8 cellular contexts compared by ENCODE assay signal in the genomic region with DNA sequence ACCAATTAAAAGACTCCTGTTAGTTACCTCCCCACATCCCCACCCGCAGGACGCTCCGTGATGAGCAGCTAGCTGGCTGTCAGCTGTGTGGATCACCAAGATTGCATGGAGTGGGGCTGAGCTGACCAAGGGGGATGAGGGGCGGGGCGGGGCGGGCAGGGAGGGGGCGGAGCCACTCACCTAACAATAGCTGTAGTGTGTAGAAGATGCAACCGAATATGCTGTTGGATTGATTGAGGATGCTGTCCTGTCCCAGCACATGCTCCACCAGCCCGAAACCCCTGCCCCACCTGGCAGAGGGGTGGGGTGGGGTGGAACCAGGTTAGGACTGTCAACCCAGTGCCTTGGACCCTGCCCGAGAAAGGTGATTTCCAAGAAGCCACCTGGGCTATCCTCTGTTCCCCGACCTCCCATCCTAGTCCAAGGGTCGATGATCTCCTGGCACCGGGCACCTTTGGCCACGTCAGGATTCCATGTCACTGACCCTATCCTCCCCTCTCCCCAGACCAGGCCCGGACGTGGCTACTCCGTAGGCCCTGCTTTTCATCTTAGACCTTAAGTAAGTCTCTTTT. TPM values are rescaled to one million over a fixed set of nuclear protein-coding genes. Genes with fewer than 3 reads are reported as not detected.
DNase-seq lines count a peak whose midpoint lies in the region; ATAC-seq and TF ChIP-seq lines count a peak whose summit lies in the region.

No MANE protein-coding gene starts in this region.

- WGBS in body of pancreas, 2 donors: 44 to 50% methylated on average over 13 to 17 of the region's 17 CpGs

- H3K27me3 Mint-ChIP-seq in stimulated activated naive CD8-positive, alpha-beta T cell treated with anti-CD3 and anti-CD28 coated beads, Interleukin-15, Interleukin-2, amounts not matched to agents 100 ng/mL and 50 ng/mL, for 24 hours: no peaks in the 10 kb centered on the region
- H3K27me3 Mint-ChIP-seq in naive B cell: no peaks in the 10 kb centered on the region

- CTCF ChIA-PET in Panc1 (lab: Charles Lee): interaction anchor here (0.7 kb wide), 1 partner anchor 11 kb away, joined by 5 read pairs; no protein-coding TSS in a partner anchor

- intact Hi-C loops in Panc1 (cut with micrococcal nuclease; ENCODE audit: unreplicated experiment): loop anchor here (10.0 kb wide), 1 partner anchor 58 kb away; the partner anchor contains the start of gene STX4
- intact Hi-C loops in dorsolateral prefrontal cortex (cut with DNase I): loop anchor here (10.0 kb wide), 2 partner anchors 352 to 772 kb away; partner anchors contain the start of gene ZNF843 (in 1 of the 2)
- intact Hi-C loops in body of pancreas (cut with DNase I): no loop called here

- no peak for TF ChIP-seq POLR2A in body of pancreas (IDR thresholded peaks at IDR 0.05)

- POLR2A ChIA-PET in Panc1 (lab: Charles Lee): interaction anchor here (0.5 to 0.6 kb wide), 3 partner anchors 9 to 123 kb away, joined by 3 read pairs; no protein-coding TSS in a partner anchor

- H3K27ac Mint-ChIP-seq in stimulated activated naive CD8-positive, alpha-beta T cell treated with anti-CD3 and anti-CD28 coated beads, Interleukin-15, Interleukin-2, amounts not matched to agents 100 ng/mL and 50 ng/mL, for 24 hours: peak overlapping the region; percentile 31
- peak overlapping the region in 2 of 6 donors; percentile 7 to 76 for H3K27ac Mint-ChIP-seq in naive B cell

- DNase-seq in stimulated activated naive CD8-positive, alpha-beta T cell treated with anti-CD3 and anti-CD28 coated beads, Interleukin-15, Interleukin-2, amounts not matched to agents 100 U/mL and 50 U/mL, for 24 hours: no peak
- no peak for DNase-seq in Panc1 (ENCODE audit: low read depth, low spot score)
- DNase-seq in dorsolateral prefrontal cortex: peak in 4 of 10 donors; percentile 40 to 61 (median 48)
- no peak for DNase-seq in naive B cell
- no peak for DNase-seq in mesenteric fat pad (ENCODE audit: low spot score)
- no peak for DNase-seq in body of pancreas

- no peak for TF ChIP-seq CTCF in Panc1 (IDR thresholded peaks at IDR 0.05)
- TF ChIP-seq CTCF in dorsolateral prefrontal cortex (IDR thresholded peaks at IDR 0.05 in 54 of 56, conservative IDR thresholded peaks at IDR 0.05 in 2 of 56; ENCODE audit: low read depth in 1 of 56, partially characterized antibody in 56 of 56): no peak
- no peak for TF ChIP-seq CTCF in body of pancreas (IDR thresholded peaks at IDR 0.05)

- BruUV-seq in Panc1 (replicated peaks; lab: Mats Ljungman, UMichigan): no TSS peak

- H3K36me3 Mint-ChIP-seq in stimulated activated naive CD8-positive, alpha-beta T cell treated with anti-CD3 and anti-CD28 coated beads, Interleukin-15, Interleukin-2, amounts not matched to agents 100 ng/mL and 50 ng/mL, for 24 hours (ENCODE audit: low read depth): peaks cover 15% of the 10 kb centered on the region
- H3K36me3 Mint-ChIP-seq in naive B cell: no peaks in the 10 kb centered on the region

- H3K9me3 ChIP-seq in Panc1 (ENCODE audit: control insufficient read depth, insufficient read depth, low read depth, low read length) (no peaks in the 10 kb centered on the region), body of pancreas (no peaks in the 10 kb centered on the region)

- H3K4me1 ChIP-seq in Panc1 (ENCODE audit: control insufficient read depth, insufficient read depth, low read length) (peaks cover 7% of the 10 kb centered on the region; the same call in 1 of the 2 replicates), body of pancreas (peaks cover 24% of the 10 kb centered on the region)

- H3K27me3 ChIP-seq in Panc1 (ENCODE audit: control insufficient read depth, insufficient read depth, low read length): no peaks in the 10 kb centered on the region
- H3K27me3 ChIP-seq in dorsolateral prefrontal cortex: no peaks in the 10 kb centered on the region
- no peaks in the 10 kb centered on the region for H3K27me3 ChIP-seq in body of pancreas

- H3K9me3 Mint-ChIP-seq in stimulated activated naive CD8-positive, alpha-beta T cell treated with anti-CD3 and anti-CD28 coated beads, Interleukin-15, Interleukin-2, amounts not matched to agents 100 ng/mL and 50 ng/mL, for 24 hours: no peaks in the 10 kb centered on the region
- no peaks in the 10 kb centered on the region for H3K9me3 Mint-ChIP-seq in naive B cell

- no peaks in the 10 kb centered on the region; the same call in 1 of the 2 replicates for H3K36me3 ChIP-seq in Panc1 (ENCODE audit: control insufficient read depth, insufficient read depth, low read length)
- H3K36me3 ChIP-seq in body of pancreas (replicated peaks in 1 of 2; ENCODE audit: insufficient read depth in 1 of 2, low read depth in 2 of 2): peaks cover 0 to 2% of the 10 kb centered on the region in 2 donors

- H3K4me1 Mint-ChIP-seq in stimulated activated naive CD8-positive, alpha-beta T cell treated with anti-CD3 and anti-CD28 coated beads, Interleukin-15, Interleukin-2, amounts not matched to agents 100 ng/mL and 50 ng/mL, for 24 hours (ENCODE audit: low read depth): peaks cover 25% of the 10 kb centered on the region
- peaks cover 19 to 31% (median 26%) of the 10 kb centered on the region in 3 donors for H3K4me1 Mint-ChIP-seq in naive B cell

- in situ Hi-C loops in Panc1 (cut with HindIII; ENCODE audit: low pct_unique_long_range_greater_than_20kb, low sequenced_read_pairs): no loop called here

- H3K4me3 Mint-ChIP-seq in stimulated activated naive CD8-positive, alpha-beta T cell treated with anti-CD3 and anti-CD28 coated beads, Interleukin-15, Interleukin-2, amounts not matched to agents 100 ng/mL and 50 ng/mL, for 24 hours: peak overlapping the region; percentile 91
- H3K4me3 Mint-ChIP-seq in naive B cell: peak overlapping the region in 6 of 8 donors; percentile 20 to 96 (median 76)

- no peak for ATAC-seq in stimulated activated naive CD8-positive, alpha-beta T cell treated with anti-CD3 and anti-CD28 coated beads, Interleukin-15, Interleukin-2, amounts not matched to agents 100 U/mL and 50 U/mL, for 24 hours
- no peak for ATAC-seq in Panc1
- no peak for ATAC-seq in naive B cell (ENCODE audit: low read depth in 2 of 2)
- no peak for ATAC-seq in HG02759 (IDR thresholded peaks at IDR 0.05; ENCODE audit: unreplicated experiment)
- ATAC-seq in body of pancreas: no peak

- H3K4me3 ChIP-seq in Panc1 (ENCODE audit: low read depth in 2 of 2, low read length in 2 of 2) (peak overlapping the region; percentile 92 to 97), dorsolateral prefrontal cortex (peak overlapping the region; percentile 61 to 99 (median 90)), body of pancreas (no peak overlapping the region)

- H3K27ac ChIP-seq in Panc1 (ENCODE audit: low read length) (peak overlapping the region; percentile 87), dorsolateral prefrontal cortex (peak overlapping the region in 54 of 59 donors; percentile 6 to 96 (median 86)), body of pancreas (no peak overlapping the region)

RNA-seq across cellular contexts. Expression of gene VKORC1, which starts 1.4 kb away (rescaled TPM):
- total RNA-seq in Panc1 (2021; ENCODE audit: unreplicated experiment): 109 TPM
- 175 TPM for polyA plus RNA-seq in Panc1 (2012; ENCODE audit: insufficient read length)
- 10 to 100 TPM; 23.4 to 53.8 (median 37.0) TPM for total RNA-seq in dorsolateral prefrontal cortex
- 10 to 100 TPM; 61.9 to 77.4 (median 66.6) TPM for polyA plus RNA-seq in naive B cell (ENCODE audit: low read depth in 6 of 6)
- total RNA-seq in mesenteric fat pad: 59.6 TPM
- 100 to 1,000 TPM in 1 of 2 donors, 10 to 100 TPM in 1; 42.5 to 104 TPM for total RNA-seq in body of pancreas

RNA-seq across cellular contexts. Expression of gene PRSS53, which starts 4.5 kb away (rescaled TPM):
- total RNA-seq in Panc1 (2021; ENCODE audit: unreplicated experiment) (3.4 TPM), dorsolateral prefrontal cortex (10 to 100 TPM in 4 of 120 experiments, 1 to 10 TPM in 116; 2.2 to 12.6 (median 5.5) TPM), mesenteric fat pad (1.2 TPM), body of pancreas (1 to 10 TPM; 3.0 to 6.0 TPM)
- 1.8 TPM for polyA plus RNA-seq in Panc1 (2012; ENCODE audit: insufficient read length)
- polyA plus RNA-seq in naive B cell (ENCODE audit: low read depth in 6 of 6): under 1 TPM in 4 of 6 donors, not detected in 2; 0.19 to 0.77 (median 0.50) TPM

RNA-seq across cellular contexts. Expression of gene BCKDK, which starts 15.0 kb away (rescaled TPM):
- 60.4 TPM for total RNA-seq in Panc1 (2021; ENCODE audit: unreplicated experiment)
- 112 TPM for polyA plus RNA-seq in Panc1 (2012; ENCODE audit: insufficient read length)
- total RNA-seq in dorsolateral prefrontal cortex: 10 to 100 TPM; 27.7 to 57.4 (median 35.6) TPM
- polyA plus RNA-seq in naive B cell (ENCODE audit: low read depth in 6 of 6): 10 to 100 TPM; 23.1 to 41.2 (median 27.3) TPM
- total RNA-seq in mesenteric fat pad: 42.2 TPM
- 10 to 100 TPM; 33.9 to 61.7 TPM for total RNA-seq in body of pancreas

RNA-seq across cellular contexts. Expression of gene ZNF646, which starts 19.0 kb away (rescaled TPM):
- 26.8 TPM for total RNA-seq in Panc1 (2021; ENCODE audit: unreplicated experiment)
- 16.4 TPM for polyA plus RNA-seq in Panc1 (2012; ENCODE audit: insufficient read length)
- total RNA-seq in dorsolateral prefrontal cortex: 10 to 100 TPM; 11.2 to 24.3 (median 16.7) TPM
- 10 to 100 TPM in 1 of 6 donors, 1 to 10 TPM in 5; 3.6 to 13.5 (median 6.1) TPM for polyA plus RNA-seq in naive B cell (ENCODE audit: low read depth in 6 of 6)
- 11.9 TPM for total RNA-seq in mesenteric fat pad
- total RNA-seq in body of pancreas: 10 to 100 TPM; 12.7 to 14.5 TPM

RNA-seq across cellular contexts. Expression of gene ZNF668, which starts 19.2 kb away (rescaled TPM):
- total RNA-seq in Panc1 (2021; ENCODE audit: unreplicated experiment) (21.5 TPM), dorsolateral prefrontal cortex (10 to 100 TPM in 110 of 120 experiments, 1 to 10 TPM in 10; 7.9 to 24.5 (median 12.5) TPM), mesenteric fat pad (13.3 TPM), body of pancreas (10 to 100 TPM in 1 of 2 donors, 1 to 10 TPM in 1; 2.9 to 15.2 TPM)
- polyA plus RNA-seq in Panc1 (2012; ENCODE audit: insufficient read length): 26.7 TPM
- 1 to 10 TPM; 3.8 to 7.5 (median 5.9) TPM for polyA plus RNA-seq in naive B cell (ENCODE audit: low read depth in 6 of 6)

Comparison
In these comparisons a context has a peak if more than half of its experiments do, and no peak if none do; other contexts are left out.
1. H3K27ac ChIP-seq: peak in Panc1 (single experiment) and dorsolateral prefrontal cortex (54 of 59); none in body of pancreas (0 of 4).
2. H3K4me3 ChIP-seq: peak in Panc1 (2 of 2) and dorsolateral prefrontal cortex (59 of 59); none in body of pancreas (0 of 2).